ENCODE assay signal across 9 cellular contexts in genomic region chr2:59182249-59182648, GRCh38.
DNase-seq lines count a peak whose midpoint lies in the region; ATAC-seq, FAIRE-seq and TF ChIP-seq lines count a peak whose summit lies in the region.
"Had no signal": no experiment of that assay in that cellular context is flagged by ENCODE, and none has a peak within 500 bp of the region (broad histone marks: within the 10 kb centered on the region; RNA-seq: fewer than 3 reads in every experiment).

No MANE protein-coding gene starts in this region.

- H3K27ac ChIP-seq in smooth muscle cell (ENCODE audit: low read depth) = no peak overlapping the region

- peaks cover 2% of the 10 kb centered on the region for H3K9me3 Mint-ChIP-seq in activated naive CD4-positive, alpha-beta T cell treated with anti-CD3 and anti-CD28 coated beads for 36 hours
- H3K9me3 Mint-ChIP-seq: activated naive CD4-positive, alpha-beta T cell treated with anti-CD3 and anti-CD28 coated beads, Interleukin-2, amount 50 U/mL, for 72 hours had no signal

- no peak overlapping the region for H3K4me2 ChIP-seq in smooth muscle cell

- H3K27ac Mint-ChIP-seq in activated naive CD4-positive, alpha-beta T cell treated with anti-CD3 and anti-CD28 coated beads for 36 hours = no peak overlapping the region
- H3K27ac Mint-ChIP-seq: activated naive CD4-positive, alpha-beta T cell treated with anti-CD3 and anti-CD28 coated beads, Interleukin-2, amount 50 U/mL, for 72 hours had no signal

- no peaks in the 10 kb centered on the region for H3K36me3 ChIP-seq in bronchial epithelial cell (ENCODE audit: control insufficient read depth, insufficient read depth, low read length)
- no peaks in the 10 kb centered on the region for H3K36me3 ChIP-seq in smooth muscle cell (ENCODE audit: low read depth)

- CTCF ChIA-PET in activated naive CD4-positive, alpha-beta T cell treated with anti-CD3 and anti-CD28 coated beads for 36 hours (lab: Charles Lee) = no interaction called here

- FAIRE-seq in bronchial epithelial cell (lab: Jason Lieb, UNC) = no peak

- intact Hi-C loops in activated naive CD4-positive, alpha-beta T cell treated with anti-CD3 and anti-CD28 coated beads for 36 hours (cut with micrococcal nuclease) = loop anchor here (1.0 to 5.0 kb wide), 2 partner anchors 157 to 420 kb away; no protein-coding TSS in a partner anchor

- H2AFZ ChIP-seq in smooth muscle cell (ENCODE audit: low read depth) = peak overlapping the region; percentile 54

- no peaks in the 10 kb centered on the region for H4K20me1 ChIP-seq in smooth muscle cell (ENCODE audit: low read depth)

- peak; percentile 4 for DNase-seq in activated naive CD4-positive, alpha-beta T cell treated with anti-CD3 and anti-CD28 coated beads for 36 hours
- DNase-seq in activated naive CD4-positive, alpha-beta T cell treated with anti-CD3 and anti-CD28 coated beads, Interleukin-2, amount 50 U/mL, for 16 hours = no peak
- DNase-seq in M059J (ENCODE audit: low read depth) = peak; percentile 6
- DNase-seq in bronchial epithelial cell (ENCODE audit: low read depth) = peak; percentile 10
- DNase-seq in smooth muscle cell (lab: John Stamatoyannopoulos, UW; ENCODE audit: unreplicated experiment) = no peak
- no peak for DNase-seq in T1000 (lab: John Stamatoyannopoulos, UW)

- H3K27me3 ChIP-seq in bronchial epithelial cell (ENCODE audit: control insufficient read depth, insufficient read depth, low read length) (no peaks in the 10 kb centered on the region), smooth muscle cell (ENCODE audit: low read depth) (no peaks in the 10 kb centered on the region)

- H3K9me3 ChIP-seq in smooth muscle cell (replicated peaks; ENCODE audit: low read depth) = no peaks in the 10 kb centered on the region

- H3K79me2 ChIP-seq in smooth muscle cell (ENCODE audit: low read depth) = no peaks in the 10 kb centered on the region

- no peak overlapping the region for H3K9ac ChIP-seq in smooth muscle cell (ENCODE audit: low read depth)

- peak; percentile 15 for TF ChIP-seq CTCF in bronchial epithelial cell (IDR thresholded peaks at IDR 0.05; ENCODE audit: insufficient read depth, low read length, severe bottlenecking)
- TF ChIP-seq CTCF in smooth muscle cell (IDR thresholded peaks at IDR 0.05; ENCODE audit: borderline replicate concordance, insufficient read depth, poor library complexity, severe bottlenecking) = peak; percentile 54

- H3K4me1 Mint-ChIP-seq in activated naive CD4-positive, alpha-beta T cell treated with anti-CD3 and anti-CD28 coated beads for 36 hours (ENCODE audit: low read depth) = no peaks in the 10 kb centered on the region

- peaks cover 8% of the 10 kb centered on the region for H3K4me1 ChIP-seq in smooth muscle cell (ENCODE audit: low read depth)

- no peaks in the 10 kb centered on the region for H3F3A ChIP-seq in smooth muscle cell (ENCODE audit: low read depth)

- no peaks in the 10 kb centered on the region for H3K36me3 Mint-ChIP-seq in activated naive CD4-positive, alpha-beta T cell treated with anti-CD3 and anti-CD28 coated beads for 36 hours (ENCODE audit: low read depth)
- H3K36me3 Mint-ChIP-seq: activated naive CD4-positive, alpha-beta T cell treated with anti-CD3 and anti-CD28 coated beads, Interleukin-2, amount 50 U/mL, for 72 hours had no signal

- peaks cover 6% of the 10 kb centered on the region for H3K27me3 Mint-ChIP-seq in activated naive CD4-positive, alpha-beta T cell treated with anti-CD3 and anti-CD28 coated beads for 36 hours (ENCODE audit: low read depth)

- ATAC-seq in HG03025 (IDR thresholded peaks at IDR 0.05; ENCODE audit: low FRiP score, unreplicated experiment) (no peak), HG03439 (IDR thresholded peaks at IDR 0.05; ENCODE audit: unreplicated experiment) (no peak)
- ATAC-seq: activated naive CD4-positive, alpha-beta T cell treated with anti-CD3 and anti-CD28 coated beads, Interleukin-2, amount 50 U/mL, for 72 hours had no signal

- 14% methylated on average over 3 of the region's 3 CpGs for WGBS in smooth muscle cell (ENCODE audit: low lambda C conversion rate)

- H3K4me3 Mint-ChIP-seq in activated naive CD4-positive, alpha-beta T cell treated with anti-CD3 and anti-CD28 coated beads for 36 hours = no peak overlapping the region

- H3K4me3 ChIP-seq in bronchial epithelial cell (ENCODE audit: low read depth, low read length) = no peak overlapping the region
- H3K4me3 ChIP-seq in smooth muscle cell = no peak overlapping the region

Comparison
In these comparisons a context has a peak if more than half of its experiments do, and no peak if none do; other contexts are left out.
1. DNase-seq: peak in activated naive CD4-positive, alpha-beta T cell treated with anti-CD3 and anti-CD28 coated beads for 36 hours (single experiment), M059J (single experiment) and bronchial epithelial cell (single experiment); none in activated naive CD4-positive, alpha-beta T cell treated with anti-CD3 and anti-CD28 coated beads, Interleukin-2, amount 50 U/mL, for 16 hours (single experiment), smooth muscle cell (single experiment) and T1000 (single experiment).